In the genomic region with DNA sequence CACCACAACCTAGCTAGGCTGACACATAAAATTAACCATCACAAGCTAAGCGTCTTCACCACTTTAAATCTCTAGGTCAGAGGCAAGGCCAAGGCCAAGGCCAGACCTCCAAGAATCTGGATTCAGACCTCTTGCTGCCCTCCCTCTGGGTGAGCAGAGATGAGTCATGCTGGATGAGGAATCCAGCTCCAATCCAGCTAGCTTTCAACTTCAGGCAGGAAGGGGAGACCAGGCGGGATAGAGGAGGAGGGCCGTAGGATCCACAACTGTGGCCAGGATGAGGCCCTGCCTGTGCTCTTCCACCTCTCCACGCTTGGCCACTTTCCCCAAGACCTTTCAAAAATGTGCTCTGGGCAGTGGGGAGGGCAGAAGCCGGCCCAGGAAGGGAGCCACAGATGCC, we compare ENCODE assay signal across 1 cellular context.
TF ChIP-seq lines count a peak whose summit lies in the region.

No MANE protein-coding gene starts in this region.

TF ChIP-seq in H1, 55 proteins besides CTCF, POLR2A, EP300 and RAD21:
- TF ChIP-seq KDM4A (IDR thresholded peaks at IDR 0.05; ENCODE audit: low read depth, low read length, severe bottlenecking) = no peak
- TF ChIP-seq FOSL1 (IDR thresholded peaks at IDR 0.05; ENCODE audit: insufficient read depth, low read depth, low read length) = no peak
- TF ChIP-seq HDAC6 (IDR thresholded peaks at IDR 0.05; ENCODE audit: low read depth, low read length) = no peak
- no peak for TF ChIP-seq TAF7 (optimal IDR thresholded peaks at IDR 0.05; ENCODE audit: borderline replicate concordance, low read depth, low read length)
- no peak for TF ChIP-seq ASH2L (IDR thresholded peaks at IDR 0.05; ENCODE audit: low read length)
- 0 out of 2 replicates have a peak, but pooled peaks have one; percentile 28 for TF ChIP-seq JUN (IDR thresholded peaks at IDR 0.05; ENCODE audit: low read depth, low read length)
- TF ChIP-seq JUND (IDR thresholded peaks at IDR 0.05; ENCODE audit: low read length) = peak; percentile 63; the same call in 1 of the 2 replicates
- TF ChIP-seq NANOG (IDR thresholded peaks at IDR 0.05; ENCODE audit: insufficient read depth, low read depth, low read length, poor library complexity, severe bottlenecking) = no peak
- no peak for TF ChIP-seq YY1 (IDR thresholded peaks at IDR 0.05; ENCODE audit: low read depth, low read length)
- no peak for TF ChIP-seq SP1 (IDR thresholded peaks at IDR 0.05; ENCODE audit: low read depth, low read length)
- no peak for TF ChIP-seq MAFK (IDR thresholded peaks at IDR 0.05; ENCODE audit: low read depth, low read length)
- TF ChIP-seq TCF12 (IDR thresholded peaks at IDR 0.05; ENCODE audit: low read depth, low read length) = no peak
